15 cellular contexts compared by ENCODE assay signal in the genomic region with DNA sequence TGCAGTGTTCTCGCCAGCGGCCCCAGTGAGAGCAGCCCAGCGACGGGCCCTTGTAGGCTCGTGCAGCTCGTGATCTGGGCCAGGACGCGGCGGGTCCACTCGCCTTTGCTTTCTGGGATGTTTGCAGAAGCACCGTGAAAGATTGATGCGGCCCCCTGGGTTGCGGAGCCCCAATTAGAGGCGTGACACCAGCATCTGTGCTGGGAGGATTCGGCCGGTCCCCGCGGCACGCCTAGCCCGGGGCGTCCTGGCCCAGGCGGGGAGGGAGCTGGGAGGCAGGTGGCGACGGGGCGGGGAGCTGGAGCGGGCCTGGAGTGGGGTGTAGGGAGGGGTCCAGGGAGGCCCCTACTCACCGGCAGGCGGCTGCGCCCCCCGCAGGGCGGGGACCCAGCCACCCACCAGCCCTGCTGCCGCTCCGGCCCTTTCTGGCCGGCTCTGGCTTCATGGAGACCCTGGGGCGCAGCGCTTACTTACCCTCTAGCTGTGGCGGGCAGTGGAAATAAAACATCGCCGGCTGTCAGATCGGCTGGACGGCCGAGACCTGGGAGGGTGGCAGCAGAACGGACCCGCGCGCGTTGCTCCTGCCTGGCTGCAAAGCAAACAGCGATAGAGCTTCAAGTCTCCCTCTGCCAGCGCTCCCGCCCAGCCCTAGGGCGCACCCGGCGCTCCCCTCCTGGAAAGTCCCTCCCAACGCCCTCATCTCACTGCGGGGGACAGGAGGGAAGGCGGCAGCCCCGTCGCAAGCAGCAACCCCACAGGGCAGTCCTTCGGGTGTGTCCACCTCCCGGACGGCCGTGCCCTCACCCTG. TPM values are rescaled to one million over a fixed set of nuclear protein-coding genes. Genes with fewer than 3 reads are reported as not detected.
DNase-seq lines count a peak whose midpoint lies in the region; ATAC-seq and TF ChIP-seq lines count a peak whose summit lies in the region.
"Had no signal": no experiment of that assay in that cellular context is flagged by ENCODE, and none has a peak within 500 bp of the region (broad histone marks: within the 10 kb centered on the region; RNA-seq: fewer than 3 reads in every experiment).

No MANE protein-coding gene starts in this region.

- H3K14ac ChIP-seq in mesenchymal stem cell (ENCODE audit: low read length in 2 of 2): no peak overlapping the region

- H4K8ac ChIP-seq in mesenchymal stem cell (ENCODE audit: low read length): no peak overlapping the region

- DNase-seq in right cardiac atrium: peak in 1 of 3 donors; percentile 42
- DNase-seq in Right ventricle myocardium superior: no peak
- no peak for DNase-seq in activated T-helper 1 cell treated with anti-CD3 and anti-CD28 coated beads, Interleukin-12 subunit alpha, Interleukin-12 subunit beta, Interleukin-2, Interleukin-4 antibody, amounts not matched to agents 30 ng/mL and 10 ng/mL and 1 ng/mL, durations not matched to agents 14 hours and 24 hours and 36 hours (ENCODE audit: low spot score)
- DNase-seq in left colon: no peak
- no peak for DNase-seq in C1 segment of cervical spinal cord (lab: John Stamatoyannopoulos, UW)
- no peak for DNase-seq in tibial artery
- DNase-seq in mesothelial cell of epicardium (ENCODE audit: low spot score in 2 of 2, unreplicated experiment in 2 of 2): no peak
- no peak for DNase-seq in mesenchymal stem cell
- DNase-seq: activated CD8-positive, alpha-beta memory T cell treated with anti-CD3 and anti-CD28 coated beads for 24 hours; NCI-H2081 treated with DMSO at 0.1 percent for 48 hours; RPMI8226; stimulated activated CD4-positive, alpha-beta T cell treated with anti-CD3 and anti-CD28 coated beads, Interleukin-15, amount 100 ng/mL, for 24 hours had no signal

- peak overlapping the region; percentile 12 for H3K27ac Mint-ChIP-seq in activated T-helper 1 cell treated with anti-CD3 and anti-CD28 coated beads, Interleukin-12 subunit alpha, Interleukin-12 subunit beta, Interleukin-2, Interleukin-4 antibody, amounts not matched to agents 30 ng/mL and 10 ng/mL and 1 ng/mL, durations not matched to agents 14 hours and 24 hours and 36 hours
- no peak overlapping the region for H3K27ac Mint-ChIP-seq in mesothelial cell of epicardium
- H3K27ac Mint-ChIP-seq: activated naive CD4-positive, alpha-beta T cell treated with anti-CD3 and anti-CD28 coated beads, Interleukin-2, amount 50 U/mL, for 24 hours had no signal

- H3K79me1 ChIP-seq in mesenchymal stem cell (replicated peaks; ENCODE audit: low read length, poor library complexity, severe bottlenecking): no peaks in the 10 kb centered on the region

- no peak overlapping the region for H3K4me2 ChIP-seq in mesenchymal stem cell (ENCODE audit: low read length, poor library complexity, severe bottlenecking)

- H3K27me3 ChIP-seq in right cardiac atrium (ENCODE audit: control insufficient read depth, insufficient read depth) (peaks cover 4% of the 10 kb centered on the region), tibial artery (peaks cover 0 to 82% of the 10 kb centered on the region in 2 donors), mesenchymal stem cell (ENCODE audit: control insufficient read depth in 1 of 2, insufficient read depth in 1 of 2, low read length in 2 of 2) (peaks cover 83 to 100% of the 10 kb centered on the region in 2 experiments)

- no peak overlapping the region for H3K23ac ChIP-seq in mesenchymal stem cell (ENCODE audit: low read length in 2 of 2)

- no peak overlapping the region for H2AK5ac ChIP-seq in mesenchymal stem cell (ENCODE audit: low read length, severe bottlenecking)

- H3K36me3 ChIP-seq in tibial artery (no peaks in the 10 kb centered on the region), mesenchymal stem cell (ENCODE audit: control insufficient read depth in 1 of 2, insufficient read depth in 2 of 2, low read depth in 1 of 2, low read length in 2 of 2) (no peaks in the 10 kb centered on the region)

- H3K4ac ChIP-seq in mesenchymal stem cell (ENCODE audit: low read depth in 1 of 2, low read length in 2 of 2): no peak overlapping the region

- H3K9me3 Mint-ChIP-seq in activated T-helper 1 cell treated with anti-CD3 and anti-CD28 coated beads, Interleukin-12 subunit alpha, Interleukin-12 subunit beta, Interleukin-2, Interleukin-4 antibody, amounts not matched to agents 30 ng/mL and 10 ng/mL and 1 ng/mL, durations not matched to agents 14 hours and 24 hours and 36 hours: no peaks in the 10 kb centered on the region
- H3K9me3 Mint-ChIP-seq in mesothelial cell of epicardium: no peaks in the 10 kb centered on the region
- H3K9me3 Mint-ChIP-seq: activated naive CD4-positive, alpha-beta T cell treated with anti-CD3 and anti-CD28 coated beads, Interleukin-2, amount 50 U/mL, for 24 hours had no signal

- H3K9ac ChIP-seq in mesenchymal stem cell (ENCODE audit: low read length): no peak overlapping the region

- H3K9me3 ChIP-seq in right cardiac atrium (ENCODE audit: control insufficient read depth, low read length): no peaks in the 10 kb centered on the region
- H3K9me3 ChIP-seq in tibial artery: no peaks in the 10 kb centered on the region
- no peaks in the 10 kb centered on the region for H3K9me3 ChIP-seq in mesenchymal stem cell (ENCODE audit: control insufficient read depth, low read length)

- H3K18ac ChIP-seq in mesenchymal stem cell (ENCODE audit: low read depth in 1 of 2, low read length in 2 of 2): no peak overlapping the region

- H3K27ac ChIP-seq in right cardiac atrium (ENCODE audit: low read length) (no peak overlapping the region), tibial artery (no peak overlapping the region), mesenchymal stem cell (ENCODE audit: low read length, poor library complexity, severe bottlenecking) (no peak overlapping the region)

- intact Hi-C loops in right cardiac atrium (cut with DNase I): no loop called here
- intact Hi-C loops in Right ventricle myocardium superior (cut with DNase I): no loop called here
- intact Hi-C loops in activated T-helper 1 cell treated with anti-CD3 and anti-CD28 coated beads, Interleukin-12 subunit alpha, Interleukin-12 subunit beta, Interleukin-2, Interleukin-4 antibody, amounts not matched to agents 30 ng/mL and 10 ng/mL and 1 ng/mL, durations not matched to agents 14 hours and 24 hours and 36 hours (cut with micrococcal nuclease): no loop called here
- intact Hi-C loops in left colon (cut with DNase I, micrococcal nuclease): no loop called here
- intact Hi-C loops in tibial artery (cut with DNase I; ENCODE audit: low total_unique reads): no loop called here

- ATAC-seq in right cardiac atrium (peak in 1 of 2 donors; percentile 26), Right ventricle myocardium superior (ENCODE audit: poor library complexity) (no peak), left colon (peak; percentile 30)

- no peaks in the 10 kb centered on the region for H3K4me1 Mint-ChIP-seq in activated T-helper 1 cell treated with anti-CD3 and anti-CD28 coated beads, Interleukin-12 subunit alpha, Interleukin-12 subunit beta, Interleukin-2, Interleukin-4 antibody, amounts not matched to agents 30 ng/mL and 10 ng/mL and 1 ng/mL, durations not matched to agents 14 hours and 24 hours and 36 hours (ENCODE audit: low read depth)
- H3K4me1 Mint-ChIP-seq in mesothelial cell of epicardium: peaks cover 5% of the 10 kb centered on the region

- H2BK5ac ChIP-seq in mesenchymal stem cell (ENCODE audit: low read depth, low read length, poor library complexity, severe bottlenecking): no peak overlapping the region

- H4K91ac ChIP-seq in mesenchymal stem cell (ENCODE audit: low read length): no peak overlapping the region

- no peak overlapping the region for H2AFZ ChIP-seq in mesenchymal stem cell (ENCODE audit: low read depth, low read length)

- TF ChIP-seq CTCF in tibial artery (IDR thresholded peaks at IDR 0.05) (no peak), mesothelial cell of epicardium (IDR thresholded peaks at IDR 0.05; ENCODE audit: unreplicated experiment) (no peak)

- 2% methylated on average over 62 of the region's 62 CpGs for WGBS in right cardiac atrium
- 1% methylated on average over 62 of the region's 62 CpGs for WGBS in mesenchymal stem cell

- H3K4me1 ChIP-seq in right cardiac atrium (ENCODE audit: control insufficient read depth, insufficient read depth, low read length): peaks cover 5% of the 10 kb centered on the region
- H3K4me1 ChIP-seq in tibial artery: peaks cover 0 to 29% (median 15%) of the 10 kb centered on the region in 4 donors
- peaks cover 20% of the 10 kb centered on the region for H3K4me1 ChIP-seq in mesenchymal stem cell (ENCODE audit: control insufficient read depth, insufficient read depth, low read depth, low read length)

- no peak overlapping the region for H2BK120ac ChIP-seq in mesenchymal stem cell (ENCODE audit: low read depth, low read length)

- H3K27me3 Mint-ChIP-seq in activated T-helper 1 cell treated with anti-CD3 and anti-CD28 coated beads, Interleukin-12 subunit alpha, Interleukin-12 subunit beta, Interleukin-2, Interleukin-4 antibody, amounts not matched to agents 30 ng/mL and 10 ng/mL and 1 ng/mL, durations not matched to agents 14 hours and 24 hours and 36 hours (ENCODE audit: insufficient read depth): peaks cover 71% of the 10 kb centered on the region
- H3K27me3 Mint-ChIP-seq in mesothelial cell of epicardium (ENCODE audit: low read depth): peaks cover 97% of the 10 kb centered on the region

- no peaks in the 10 kb centered on the region for H3K36me3 Mint-ChIP-seq in activated T-helper 1 cell treated with anti-CD3 and anti-CD28 coated beads, Interleukin-12 subunit alpha, Interleukin-12 subunit beta, Interleukin-2, Interleukin-4 antibody, amounts not matched to agents 30 ng/mL and 10 ng/mL and 1 ng/mL, durations not matched to agents 14 hours and 24 hours and 36 hours (ENCODE audit: low read depth)
- H3K36me3 Mint-ChIP-seq in mesothelial cell of epicardium: no peaks in the 10 kb centered on the region
- H3K36me3 Mint-ChIP-seq: activated naive CD4-positive, alpha-beta T cell treated with anti-CD3 and anti-CD28 coated beads, Interleukin-2, amount 50 U/mL, for 24 hours had no signal

- H3K4me3 ChIP-seq in right cardiac atrium (ENCODE audit: low read length) (peak overlapping the region; percentile 26), tibial artery (no peak overlapping the region), mesenchymal stem cell (ENCODE audit: insufficient read depth in 1 of 2, low read depth in 1 of 2, low read length in 2 of 2) (no peak overlapping the region)

- no peak overlapping the region for H2BK15ac ChIP-seq in mesenchymal stem cell (ENCODE audit: low read depth, poor library complexity, severe bottlenecking)

- no peak overlapping the region for H3K4me3 Mint-ChIP-seq in activated T-helper 1 cell treated with anti-CD3 and anti-CD28 coated beads, Interleukin-12 subunit alpha, Interleukin-12 subunit beta, Interleukin-2, Interleukin-4 antibody, amounts not matched to agents 30 ng/mL and 10 ng/mL and 1 ng/mL, durations not matched to agents 14 hours and 24 hours and 36 hours
- no peak overlapping the region for H3K4me3 Mint-ChIP-seq in mesothelial cell of epicardium
- H3K4me3 Mint-ChIP-seq: activated naive CD4-positive, alpha-beta T cell treated with anti-CD3 and anti-CD28 coated beads, Interleukin-2, amount 50 U/mL, for 24 hours had no signal

- no peak overlapping the region for H2BK12ac ChIP-seq in mesenchymal stem cell (ENCODE audit: low read length in 2 of 2)

RNA-seq across cellular contexts. Expression of a gene that starts 0.8 kb away (rescaled TPM):
- total RNA-seq in right cardiac atrium: not detected
- not detected for polyA plus RNA-seq in right cardiac atrium
- not detected for total RNA-seq in Right ventricle myocardium superior
- not detected in 2 replicates for total RNA-seq in activated T-helper 1 cell treated with anti-CD3 and anti-CD28 coated beads, Interleukin-12 subunit alpha, Interleukin-12 subunit beta, Interleukin-2, Interleukin-4 antibody, amounts not matched to agents 30 ng/mL and 10 ng/mL and 1 ng/mL, durations not matched to agents 14 hours and 24 hours and 36 hours
- under 1 TPM in 1 of 2 donors, not detected in 1; 0.11 TPM for total RNA-seq in left colon
- not detected in 3 replicates for total RNA-seq in mesothelial cell of epicardium
- not detected for polyA plus RNA-seq in mesenchymal stem cell (2013, experiment 1 of 2)
- polyA plus RNA-seq in mesenchymal stem cell (2013, experiment 2 of 2): not detected
- total RNA-seq: fibroblast of lung had no signal
- polyA plus RNA-seq: keratinocyte had no signal
